ENCODE assay signal across 1 cellular context in the genomic region with DNA sequence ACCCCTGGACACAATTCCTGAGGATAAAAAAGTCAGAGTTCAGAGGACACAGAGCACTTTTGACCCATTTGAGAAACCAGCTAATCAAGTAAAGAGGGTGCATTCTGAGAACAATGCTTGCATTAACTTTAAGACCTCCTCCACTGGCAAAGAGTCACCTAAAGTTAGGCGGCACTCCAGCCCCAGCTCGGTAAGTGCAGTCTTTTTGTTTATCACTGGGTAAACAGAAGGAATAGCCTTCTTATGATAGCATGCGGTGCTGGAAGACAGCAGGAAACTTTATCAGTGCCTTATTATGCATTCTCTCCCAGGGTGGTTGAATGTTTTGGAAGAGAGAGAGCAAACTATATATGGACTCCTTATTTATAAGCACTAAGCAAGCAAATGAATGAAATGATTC.
TF ChIP-seq lines count a peak whose summit lies in the region.

No MANE protein-coding gene starts in this region.

TF ChIP-seq in H1, 55 proteins besides CTCF, POLR2A, EP300 and RAD21 (continued from another document):
- TF ChIP-seq, protein P1, sequence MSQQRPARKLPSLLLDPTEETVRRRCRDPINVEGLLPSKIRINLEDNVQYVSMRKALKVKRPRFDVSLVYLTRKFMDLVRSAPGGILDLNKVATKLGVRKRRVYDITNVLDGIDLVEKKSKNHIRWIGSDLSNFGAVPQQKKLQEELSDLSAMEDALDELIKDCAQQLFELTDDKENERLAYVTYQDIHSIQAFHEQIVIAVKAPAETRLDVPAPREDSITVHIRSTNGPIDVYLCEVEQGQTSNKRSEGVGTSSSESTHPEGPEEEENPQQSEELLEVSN (IDR thresholded peaks at IDR 0.05), result no peak
- no peak for TF ChIP-seq RXRA (IDR thresholded peaks at IDR 0.05; ENCODE audit: insufficient read depth, low read depth, low read length)
- TF ChIP-seq SUZ12 (IDR thresholded peaks at IDR 0.05; ENCODE audit: low read length), result no peak
- TF ChIP-seq POLR2AphosphoS5 (IDR thresholded peaks at IDR 0.05; ENCODE audit: low read depth, low read length), result no peak
- no peak for TF ChIP-seq TAF7 (optimal IDR thresholded peaks at IDR 0.05; ENCODE audit: borderline replicate concordance, low read depth, low read length)
TF ChIP-seq in H1: peak in this region for 0.
